15 cellular contexts compared by ENCODE assay signal in genomic region chr6:55405474-55406220, GRCh38.
"Had no signal": no experiment of that assay in that cellular context is flagged by ENCODE, and none has a peak within 500 bp of the region (broad histone marks: within the 10 kb centered on the region; RNA-seq: fewer than 3 reads in every experiment).

No MANE protein-coding gene starts in this region.

- H3K36me3 ChIP-seq: gastrocnemius medialis, heart right ventricle, lower lobe of right lung, thoracic aorta, WERI-Rb-1 had no signal

- H3K27ac ChIP-seq: body of pancreas, dorsolateral prefrontal cortex, gastrocnemius medialis, lower lobe of right lung, parathyroid adenoma, thoracic aorta, WERI-Rb-1 had no signal

- DNase-seq: activated CD4-positive, alpha-beta T cell treated with anti-CD3 and anti-CD28 coated beads for 1 hour; activated gamma-delta T cell treated with Interleukin-2 at 50 U/mL for 16 hours; body of pancreas; central memory CD4-positive, alpha-beta T cell; dorsolateral prefrontal cortex; gastrocnemius medialis; heart right ventricle; lower lobe of right lung; stimulated activated naive B cell treated with anti-CD40 and anti-IgM and Interleukin-4, amounts not matched to agents 10 μg/mL and 1 μg/mL and 100 μg/mL, for 72 hours; WERI-Rb-1 had no signal

- H3K4me1 ChIP-seq: body of pancreas, gastrocnemius medialis, lower lobe of right lung, parathyroid adenoma had no signal

- H2AFZ ChIP-seq: parathyroid adenoma had no signal

- ATAC-seq: activated naive CD4-positive, alpha-beta T cell treated with anti-CD3 and anti-CD28 coated beads, Interleukin-2, amount 50 U/mL, for 72 hours; body of pancreas; gastrocnemius medialis; lower lobe of right lung; natural killer cell treated with Interleukin-12 subunit alpha and Interleukin-12 subunit beta and Interleukin-15 and Interleukin-18, amount 100 ng/mL, for 72 hours; stimulated activated naive B cell treated with anti-CD40 and anti-IgM and Interleukin-4, amounts not matched to agents 10 μg/mL and 1 μg/mL and 100 μg/mL, for 72 hours had no signal

- H3K27me3 ChIP-seq: body of pancreas, gastrocnemius medialis, heart right ventricle had no signal

- FAIRE-seq: colon had no signal

- H3K9ac ChIP-seq: parathyroid adenoma had no signal

- H3K9me3 ChIP-seq: body of pancreas, gastrocnemius medialis, heart right ventricle, thoracic aorta had no signal

- H3K4me3 ChIP-seq: body of pancreas, dorsolateral prefrontal cortex, gastrocnemius medialis, heart right ventricle, lower lobe of right lung, thoracic aorta had no signal
